8 cellular contexts compared by ENCODE assay signal in genomic region chr22:19448076-19448607, GRCh38. TPM values are rescaled to one million over a fixed set of nuclear protein-coding genes. Genes with fewer than 3 reads are reported as not detected.
DNase-seq lines count a peak whose midpoint lies in the region; ATAC-seq and TF ChIP-seq lines count a peak whose summit lies in the region.

No MANE protein-coding gene starts in this region.

- TF ChIP-seq CTCF in DND-41 (IDR thresholded peaks at IDR 0.05; ENCODE audit: borderline replicate concordance, extremely low read depth, low read length, poor library complexity, severe bottlenecking) (no peak), lung (IDR thresholded peaks at IDR 0.05; ENCODE audit: control extremely low read depth, extremely low read depth) (no peak), tibial artery (IDR thresholded peaks at IDR 0.05) (no peak)

- 31 to 35% methylated on average over 14 of the region's 14 CpGs for WGBS in ectodermal cell, 2 experiments
- 20 to 21% methylated on average over 14 of the region's 14 CpGs for WGBS in lung, 2 donors

- peaks cover 53% of the 10 kb centered on the region for H3K4me1 ChIP-seq in DND-41 (ENCODE audit: insufficient read depth, low read length)
- peaks cover 42% of the 10 kb centered on the region for H3K4me1 ChIP-seq in Karpas-422 (ENCODE audit: low read length)
- H3K4me1 ChIP-seq in ectodermal cell (ENCODE audit: control insufficient read depth, insufficient read depth, low read length) = no peaks in the 10 kb centered on the region
- peaks cover 9 to 13% of the 10 kb centered on the region in 2 donors for H3K4me1 ChIP-seq in lung (ENCODE audit: control insufficient read depth in 2 of 2, insufficient read depth in 2 of 2, low read length in 2 of 2)
- H3K4me1 ChIP-seq in tibial artery = peaks cover 0 to 37% (median 17%) of the 10 kb centered on the region in 4 donors

- no peaks in the 10 kb centered on the region for H3K9me2 ChIP-seq in Karpas-422 (replicated peaks; ENCODE audit: insufficient read depth, low read length)

- H3K36me3 ChIP-seq in DND-41 (ENCODE audit: insufficient read depth, low read length) (peaks cover 74% of the 10 kb centered on the region), Karpas-422 (ENCODE audit: insufficient read depth, low read length) (peaks cover 38% of the 10 kb centered on the region), ectodermal cell (ENCODE audit: control insufficient read depth, insufficient read depth, low read length) (peaks cover 16% of the 10 kb centered on the region), lung (ENCODE audit: control insufficient read depth in 2 of 2, insufficient read depth in 2 of 2, low read length in 2 of 2) (peaks cover 8 to 14% of the 10 kb centered on the region in 2 donors), tibial artery (peaks cover 10 to 44% (median 24%) of the 10 kb centered on the region in 3 donors)

- peak overlapping the region; percentile 88 for H3K4me2 ChIP-seq in DND-41 (ENCODE audit: insufficient read depth, low read length)
- H3K4me2 ChIP-seq in Karpas-422 (ENCODE audit: low read depth, low read length, poor library complexity, severe bottlenecking) = peak overlapping the region; percentile 85

- peak overlapping the region; percentile 75 to 92 for H3K4me3 ChIP-seq in DND-41 (ENCODE audit: low read depth in 1 of 2, low read length in 2 of 2)
- peak overlapping the region; percentile 93 for H3K4me3 ChIP-seq in Karpas-422 (ENCODE audit: low read length)
- peak overlapping the region; percentile 88 for H3K4me3 ChIP-seq in ectodermal cell (ENCODE audit: insufficient read depth, low read depth, low read length)
- H3K4me3 ChIP-seq in lung = peak overlapping the region; percentile 90
- H3K4me3 ChIP-seq in tibial artery = peak overlapping the region; percentile 81 to 88

- H3K79me2 ChIP-seq in DND-41 (ENCODE audit: insufficient read depth, low read length) (peaks cover 68% of the 10 kb centered on the region), Karpas-422 (ENCODE audit: low read length) (peaks cover 51% of the 10 kb centered on the region)

- H2AFZ ChIP-seq in DND-41 (ENCODE audit: low read depth, low read length) (peak overlapping the region; percentile 97), Karpas-422 (ENCODE audit: low read length) (0 out of 2 replicates have a peak overlapping the region, but pooled peaks have one; percentile 16)

- H3K27ac ChIP-seq in DND-41 (ENCODE audit: low read length) (peak overlapping the region; percentile 90), Karpas-422 (ENCODE audit: low read length) (peak overlapping the region; percentile 78), ectodermal cell (ENCODE audit: insufficient read depth, low read depth, low read length, poor library complexity, severe bottlenecking) (peak overlapping the region; percentile 92), lung (ENCODE audit: low read depth in 1 of 2, low read length in 1 of 2) (peak overlapping the region; percentile 96 to 99), tibial artery (peak overlapping the region; percentile 84 to 91)

- H4K20me1 ChIP-seq in DND-41 (ENCODE audit: insufficient read depth, low read length) (peaks cover 23% of the 10 kb centered on the region), Karpas-422 (ENCODE audit: insufficient read depth, low read depth, low read length) (no peaks in the 10 kb centered on the region; the same call in 1 of the 2 replicates)

- ATAC-seq in DND-41 (ENCODE audit: insufficient read depth, low read depth) = peak; percentile 44
- ATAC-seq in GM21526 (IDR thresholded peaks at IDR 0.05; ENCODE audit: low FRiP score, unreplicated experiment) = peak; percentile 33
- peak; percentile 79 for ATAC-seq in SK-N-SH treated with all-trans-retinoic acid at 6 μM for 48 hours
- ATAC-seq in lung (ENCODE audit: insufficient read depth, low FRiP score) = no peak

- H3K9ac ChIP-seq in DND-41 (ENCODE audit: low read depth, low read length) (peak overlapping the region; percentile 85), Karpas-422 (ENCODE audit: low read length) (peak overlapping the region; percentile 86)

- H3K9me3 ChIP-seq in DND-41 (ENCODE audit: insufficient read depth, low read length, severe bottlenecking) = no peaks in the 10 kb centered on the region
- H3K9me3 ChIP-seq in Karpas-422 (ENCODE audit: low read length) = no peaks in the 10 kb centered on the region
- H3K9me3 ChIP-seq in ectodermal cell (ENCODE audit: control insufficient read depth, low read length) = no peaks in the 10 kb centered on the region
- no peaks in the 10 kb centered on the region for H3K9me3 ChIP-seq in lung (ENCODE audit: control insufficient read depth in 2 of 2, insufficient read depth in 1 of 2, low read length in 1 of 2)
- H3K9me3 ChIP-seq in tibial artery = no peaks in the 10 kb centered on the region

- DNase-seq in DND-41 = peak; percentile 59
- DNase-seq in Karpas-422 = peak; percentile 95
- peak; percentile 35 for DNase-seq in lung (ENCODE audit: low spot score)
- no peak for DNase-seq in tibial artery
- DNase-seq in effector CD8-positive, alpha-beta T cell (lab: John Stamatoyannopoulos, UW) = no peak

- intact Hi-C loops in tibial artery (cut with DNase I; ENCODE audit: low total_unique reads) = no loop called here

- H3K27me3 ChIP-seq in DND-41 (ENCODE audit: insufficient read depth, low read length, poor library complexity) (no peaks in the 10 kb centered on the region), Karpas-422 (ENCODE audit: low read length) (no peaks in the 10 kb centered on the region), ectodermal cell (ENCODE audit: control insufficient read depth, insufficient read depth, low read length, poor library complexity, severe bottlenecking) (no peaks in the 10 kb centered on the region), lung (ENCODE audit: control insufficient read depth, insufficient read depth) (no peaks in the 10 kb centered on the region), tibial artery (no peaks in the 10 kb centered on the region)

TF ChIP-seq in SK-N-SH treated with all-trans-retinoic acid at 6 μM for 48 hours, 23 proteins besides CTCF, POLR2A, EP300 and RAD21 (continues in another document):
- TF ChIP-seq BACH2 (CRISPR knock-in tag; IDR thresholded peaks at IDR 0.05; ENCODE audit: borderline replicate concordance) (no peak), ZNF8 (CRISPR knock-in tag; IDR thresholded peaks at IDR 0.05) (no peak), RARB (CRISPR knock-in tag; IDR thresholded peaks at IDR 0.05) (no peak), ISL1 (CRISPR knock-in tag; IDR thresholded peaks at IDR 0.05) (no peak), CREB5 (CRISPR knock-in tag; IDR thresholded peaks at IDR 0.05; ENCODE audit: low read depth) (no peak), CSDC2 (CRISPR knock-in tag; IDR thresholded peaks at IDR 0.05) (no peak)

RNA-seq across cellular contexts. Expression of gene C22orf39, which starts 0.6 kb away (rescaled TPM):
- 39.0 and 59.3 TPM in 2 replicates for total RNA-seq in Karpas-422 (2014; rRNA removed; shearing (Covaris generic); ENCODE audit: low replicate concordance)
- polyA plus RNA-seq in ectodermal cell (2013, experiment 1 of 4) = 54.8 TPM
- polyA plus RNA-seq in ectodermal cell (2013, experiment 2 of 4) = 55.1 TPM
- polyA plus RNA-seq in ectodermal cell (2013, experiment 3 of 4) = 55.6 TPM
- 65.7 TPM for polyA plus RNA-seq in ectodermal cell (2013, experiment 4 of 4)
- total RNA-seq in lung = 10 to 100 TPM; 24.2 to 32.3 TPM
- 10 to 100 TPM; 24.8 to 39.9 TPM for polyA plus RNA-seq in lung

RNA-seq across cellular contexts. Expression of gene MRPL40, which starts 15.8 kb away (rescaled TPM):
- 53.8 and 62.5 TPM in 2 replicates for total RNA-seq in Karpas-422 (2014; rRNA removed; shearing (Covaris generic); ENCODE audit: low replicate concordance)
- 23.5 TPM for polyA plus RNA-seq in ectodermal cell (2013, experiment 1 of 4)
- 26.5 TPM for polyA plus RNA-seq in ectodermal cell (2013, experiment 2 of 4)
- polyA plus RNA-seq in ectodermal cell (2013, experiment 3 of 4) = 27.7 TPM
- 28.6 TPM for polyA plus RNA-seq in ectodermal cell (2013, experiment 4 of 4)
- total RNA-seq in lung = 10 to 100 TPM; 17.0 to 34.0 TPM
- 10 to 100 TPM; 30.5 to 61.4 TPM for polyA plus RNA-seq in lung

RNA-seq across cellular contexts. Expression of gene HIRA, which starts 16.6 kb away (rescaled TPM):
- 20.0 and 20.2 TPM in 2 replicates for total RNA-seq in Karpas-422 (2014; rRNA removed; shearing (Covaris generic); ENCODE audit: low replicate concordance)
- polyA plus RNA-seq in ectodermal cell (2013, experiment 1 of 4) = 46.2 TPM
- polyA plus RNA-seq in ectodermal cell (2013, experiment 2 of 4) = 52.7 TPM
- 31.2 TPM for polyA plus RNA-seq in ectodermal cell (2013, experiment 3 of 4)
- polyA plus RNA-seq in ectodermal cell (2013, experiment 4 of 4) = 36.8 TPM
- 10 to 100 TPM; 15.8 to 27.2 TPM for total RNA-seq in lung
- 10 to 100 TPM in 1 of 2 donors, 1 to 10 TPM in 1; 7.5 to 18.8 TPM for polyA plus RNA-seq in lung

RNA-seq across cellular contexts. Expression of gene UFD1, which starts 30.9 kb away (rescaled TPM):
- 91.5 and 94.9 TPM in 2 replicates for total RNA-seq in Karpas-422 (2014; rRNA removed; shearing (Covaris generic); ENCODE audit: low replicate concordance)
- 65.7 TPM for polyA plus RNA-seq in ectodermal cell (2013, experiment 1 of 4)
- 57.1 TPM for polyA plus RNA-seq in ectodermal cell (2013, experiment 2 of 4)
- 44.5 TPM for polyA plus RNA-seq in ectodermal cell (2013, experiment 3 of 4)
- 51.1 TPM for polyA plus RNA-seq in ectodermal cell (2013, experiment 4 of 4)
- 10 to 100 TPM; 23.1 to 67.7 TPM for total RNA-seq in lung
- 100 to 1,000 TPM in 1 of 2 donors, 10 to 100 TPM in 1; 72.3 to 111 TPM for polyA plus RNA-seq in lung

RNA-seq across cellular contexts. Expression of gene CDC45, which starts 31.6 kb away (rescaled TPM):
- total RNA-seq in Karpas-422 (2014; rRNA removed; shearing (Covaris generic); ENCODE audit: low replicate concordance) = 28.1 and 36.5 TPM in 2 replicates
- polyA plus RNA-seq in ectodermal cell (2013, experiment 1 of 4) = 36.8 TPM
- polyA plus RNA-seq in ectodermal cell (2013, experiment 2 of 4) = 40.8 TPM
- polyA plus RNA-seq in ectodermal cell (2013, experiment 3 of 4) = 34.6 TPM
- 36.0 TPM for polyA plus RNA-seq in ectodermal cell (2013, experiment 4 of 4)
- 1 to 10 TPM; 2.1 to 4.0 TPM for total RNA-seq in lung
- polyA plus RNA-seq in lung = 1 to 10 TPM; 2.1 to 6.8 TPM

Comparison
In these comparisons a context has a peak if more than half of its experiments do, and no peak if none do; other contexts are left out.
1. DNase-seq: peak in DND-41 (single experiment), Karpas-422 (single experiment) and lung (single experiment); none in tibial artery (0 of 2) and effector CD8-positive, alpha-beta T cell (single experiment).
2. Peak in every context shown above with its lines, with median percentiles within 50 percentile points of each other: H3K27ac ChIP-seq and H3K4me3 ChIP-seq.